In genomic region chrX:20488473-20488872, GRCh38 we compare ENCODE assay signal across 8 cellular contexts.
"Had no signal": no experiment of that assay in that cellular context is flagged by ENCODE, and none has a peak within 500 bp of the region (broad histone marks: within the 10 kb centered on the region; RNA-seq: fewer than 3 reads in every experiment).

No MANE protein-coding gene starts in this region.

- DNase-seq: GDM1, GF-D8 had no signal

- H3K4me3 ChIP-seq: GM12878 had no signal

- ATAC-seq: GM12878 had no signal

- FAIRE-seq: G401.6, GM12878, GM12891, GM12892, GM18507, GM19239 had no signal
